1 cellular context compared by ENCODE assay signal in genomic region chr4:6633091-6633906, GRCh38.
A peak's percentile ranks its signal among the peaks of the same experiment; 100 is the strongest.
TF ChIP-seq lines count a peak whose summit lies in the region.

No MANE protein-coding gene starts in this region.

TF ChIP-seq in K562, 482 proteins besides CTCF, POLR2A, EP300 and RAD21 (continued from another document and continues in another):
- TF ChIP-seq MGA (IDR thresholded peaks at IDR 0.05) = peak; percentile 17; the same call in 1 of the 2 replicates
- TF ChIP-seq SOX6 (IDR thresholded peaks at IDR 0.05) = peak; percentile 42; the same call in 1 of the 2 replicates
- TF ChIP-seq CHD1 (IDR thresholded peaks at IDR 0.05; ENCODE audit: low read length) = no peak
- 0 out of 2 replicates have a peak, but pooled peaks have one; percentile 26 for TF ChIP-seq BRD4 (IDR thresholded peaks at IDR 0.05)
- TF ChIP-seq ZNF174 (CRISPR knock-in tag; IDR thresholded peaks at IDR 0.05) = no peak
- peak; percentile 88 for TF ChIP-seq ATF3 (IDR thresholded peaks at IDR 0.05)
- TF ChIP-seq ATF3 (CRISPR knock-in tag; conservative IDR thresholded peaks at IDR 0.05) = no peak
- no peak for TF ChIP-seq ELF4 (CRISPR knock-in tag; IDR thresholded peaks at IDR 0.05)
- peak; percentile 36; the same call in 1 of the 2 replicates for TF ChIP-seq ZNF311 (CRISPR knock-in tag; IDR thresholded peaks at IDR 0.05)
- peak; percentile 78; the same call in 1 of the 2 replicates for TF ChIP-seq TCF15 (CRISPR knock-in tag; IDR thresholded peaks at IDR 0.05)
- TF ChIP-seq ZBED1 (IDR thresholded peaks at IDR 0.05) = no peak
- no peak for TF ChIP-seq FOXP1 (CRISPR knock-in tag; IDR thresholded peaks at IDR 0.05)
- TF ChIP-seq ELF2 (CRISPR knock-in tag; IDR thresholded peaks at IDR 0.05) = 0 out of 2 replicates have a peak, but pooled peaks have one; percentile 17
- TF ChIP-seq NFRKB (IDR thresholded peaks at IDR 0.05; ENCODE audit: low read depth) = peak; percentile 64; the same call in 1 of the 2 replicates
- peak; percentile 54; the same call in 1 of the 2 replicates for TF ChIP-seq MYC (IDR thresholded peaks at IDR 0.05; ENCODE audit: low read depth, low read length)
- no peak for TF ChIP-seq MYC (CRISPR knock-in tag; IDR thresholded peaks at IDR 0.05; ENCODE audit: borderline replicate concordance, low read depth)
- TF ChIP-seq ATF7 (IDR thresholded peaks at IDR 0.05) = peak; percentile 75
- TF ChIP-seq EP400 (IDR thresholded peaks at IDR 0.05) = peak; percentile 69
- TF ChIP-seq JUND (IDR thresholded peaks at IDR 0.05; ENCODE audit: borderline replicate concordance, low read depth, low read length) = peak; percentile 60
- TF ChIP-seq JUND (tag; IDR thresholded peaks at IDR 0.05; ENCODE audit: borderline replicate concordance, low read depth, low read length) = peak; percentile 44; the same call in 1 of the 3 replicates
- TF ChIP-seq NRF1 (conservative IDR thresholded peaks at IDR 0.05 in 1 of 2, IDR thresholded peaks at IDR 0.05 in 1 of 2) = peak; percentile 69 to 75
- TF ChIP-seq CXXC5 (CRISPR knock-in tag; IDR thresholded peaks at IDR 0.05) = peak; percentile 34; the same call in 1 of the 2 replicates
- TF ChIP-seq MAZ (CRISPR knock-in tag; conservative IDR thresholded peaks at IDR 0.05 in 1 of 2, IDR thresholded peaks at IDR 0.05 in 1 of 2) = peak in 1 of 2 experiments; percentile 22; a peak in 2 of 4 replicates
- TF ChIP-seq SMARCA4 (IDR thresholded peaks at IDR 0.05) = 0 out of 2 replicates have a peak, but pooled peaks have one; percentile 38
- TF ChIP-seq TCFL5 (CRISPR knock-in tag; conservative IDR thresholded peaks at IDR 0.05) = no peak
- peak in 1 of 2 experiments; percentile 53; a peak in 1 of 4 replicates for TF ChIP-seq RCOR1 (IDR thresholded peaks at IDR 0.05; ENCODE audit: borderline replicate concordance in 1 of 2, low read depth in 2 of 2, low read length in 2 of 2)
- TF ChIP-seq POLR2G (IDR thresholded peaks at IDR 0.05; ENCODE audit: low read depth, low read length) = peak; percentile 52; the same call in 1 of the 2 replicates
- TF ChIP-seq SREBF2 (CRISPR knock-in tag; IDR thresholded peaks at IDR 0.05) = no peak
- TF ChIP-seq ZBTB49 (CRISPR knock-in tag; IDR thresholded peaks at IDR 0.05; ENCODE audit: borderline replicate concordance) = no peak
- TF ChIP-seq CEBPG (CRISPR knock-in tag; IDR thresholded peaks at IDR 0.05) = peak; percentile 99
- TF ChIP-seq CEBPG (tag; conservative IDR thresholded peaks at IDR 0.05 in 1 of 2, IDR thresholded peaks at IDR 0.05 in 1 of 2) = peak; percentile 98 to 99
- TF ChIP-seq TBP (optimal IDR thresholded peaks at IDR 0.05; ENCODE audit: low read depth, low read length) = peak; percentile 32
- TF ChIP-seq GABPA (tag; conservative IDR thresholded peaks at IDR 0.05; ENCODE audit: low read depth) = no peak
- TF ChIP-seq ATF4 (CRISPR knock-in tag; IDR thresholded peaks at IDR 0.05) = peak; percentile 91
- peak; percentile 83 for TF ChIP-seq ETV1 (tag; conservative IDR thresholded peaks at IDR 0.05; ENCODE audit: low read depth)
- TF ChIP-seq HDAC6 (IDR thresholded peaks at IDR 0.05; ENCODE audit: low read depth, low read length) = no peak
- TF ChIP-seq CEBPB (tag; IDR thresholded peaks at IDR 0.05) = peak; percentile 98
- TF ChIP-seq AFF1 (IDR thresholded peaks at IDR 0.05; ENCODE audit: low read depth in 1 of 2, partially characterized antibody in 2 of 2) = peak; percentile 14 to 50
- TF ChIP-seq ID3 (CRISPR knock-in tag; IDR thresholded peaks at IDR 0.05) = no peak
- TF ChIP-seq ID3 (tag; IDR thresholded peaks at IDR 0.05) = peak; percentile 38; the same call in 1 of the 2 replicates
- TF ChIP-seq IRF9 (tag; IDR thresholded peaks at IDR 0.05) = peak; percentile 87
- TF ChIP-seq ZSCAN32 (CRISPR knock-in tag; IDR thresholded peaks at IDR 0.05) = peak; percentile 50; the same call in 1 of the 2 replicates
